In genomic region chr6:108835218-108835850, GRCh38 we compare ENCODE assay signal across 7 cellular contexts.
DNase-seq lines count a peak whose midpoint lies in the region; ATAC-seq and TF ChIP-seq lines count a peak whose summit lies in the region.

No MANE protein-coding gene starts in this region.

- DNase-seq in GM13977 (ENCODE audit: low spot score) (peak; percentile 82), NCI-H2227 treated with DMSO at 0.1 percent for 48 hours (lab: John Stamatoyannopoulos, UW) (peak; percentile 36), cardiac fibroblast (ENCODE audit: low read depth in 2 of 2) (peak; percentile 87 to 88), kidney glomerular epithelial cell (lab: John Stamatoyannopoulos, UW) (peak; percentile 61)
- peak; percentile 66 for DNase-seq in activated CD4-positive, CD25-positive, alpha-beta regulatory T cell treated with anti-CD3 and anti-CD28 coated beads, Interleukin-2, amount 50 U/mL, for 16 hours (ENCODE audit: low read depth, low spot score)
- peak; percentile 86 to 88 for DNase-seq in stimulated activated CD4-positive, alpha-beta T cell treated with anti-CD3 and anti-CD28 coated beads, Interleukin-2, amount 100 ng/mL, for 24 hours

- peak; percentile 91 for TF ChIP-seq CTCF in GM13977 (IDR thresholded peaks at IDR 0.05; ENCODE audit: extremely low read depth, insufficient read depth, missing control alignments)
- TF ChIP-seq CTCF in cardiac fibroblast (IDR thresholded peaks at IDR 0.05; ENCODE audit: low read depth, low read length), result peak; percentile 89

- in situ Hi-C loops in GM13977 (cut with MboI; ENCODE audit: low pct_unique_long_range_greater_than_20kb, low sequenced_read_pairs, unreplicated experiment), result no loop called here

- no peak overlapping the region for H3K4me3 ChIP-seq in cardiac fibroblast (replicated peaks in 1 of 2; ENCODE audit: low read depth in 2 of 2, low read length in 2 of 2)

- ATAC-seq in HG03060 (IDR thresholded peaks at IDR 0.05; ENCODE audit: low read depth, unreplicated experiment), result peak; percentile 55

Comparison
In these comparisons a context has a peak if more than half of its experiments do, and no peak if none do; other contexts are left out.
1. DNase-seq: peak in every context shown above with its lines; median percentile 88 in cardiac fibroblast; 87 in stimulated activated CD4-positive, alpha-beta T cell treated with anti-CD3 and anti-CD28 coated beads, Interleukin-2, amount 100 ng/mL, for 24 hours; 82 in GM13977; 66 in activated CD4-positive, CD25-positive, alpha-beta regulatory T cell treated with anti-CD3 and anti-CD28 coated beads, Interleukin-2, amount 50 U/mL, for 16 hours; 61 in kidney glomerular epithelial cell; 36 in NCI-H2227 treated with DMSO at 0.1 percent for 48 hours.